8 cellular contexts compared by ENCODE assay signal in genomic region chr2:119760237-119760807, GRCh38. TPM values are rescaled to one million over a fixed set of nuclear protein-coding genes. Genes with fewer than 3 reads are reported as not detected.
A peak's percentile ranks its signal among the peaks of the same experiment; 100 is the strongest.
DNase-seq lines count a peak whose midpoint lies in the region; ATAC-seq and TF ChIP-seq lines count a peak whose summit lies in the region.

No MANE protein-coding gene starts in this region.

- peak overlapping the region; percentile 70 for H3K4me3 ChIP-seq in hepatocyte
- peak overlapping the region; percentile 86 to 90 (median 90) for H3K4me3 ChIP-seq in skeletal muscle tissue (ENCODE audit: low read length in 3 of 3)

- WGBS in hepatocyte (ENCODE audit: low lambda C conversion rate, missing lambda C conversion rate), result under 1% methylated on average over 36 of the region's 36 CpGs

- H3K4me2 ChIP-seq in hepatocyte, result peak overlapping the region; percentile 77

- peaks cover 3% of the 10 kb centered on the region for H3K36me3 Mint-ChIP-seq in activated T-helper 1 cell treated with anti-CD3 and anti-CD28 coated beads, Interleukin-12 subunit alpha, Interleukin-12 subunit beta, Interleukin-2, Interleukin-4 antibody, amounts not matched to agents 30 ng/mL and 10 ng/mL and 1 ng/mL, durations not matched to agents 14 hours and 24 hours and 36 hours (ENCODE audit: low read depth)

- peak overlapping the region; percentile 67 for H2AFZ ChIP-seq in hepatocyte

- peaks cover 46% of the 10 kb centered on the region for H3K79me2 ChIP-seq in hepatocyte

- peaks cover 2% of the 10 kb centered on the region for H4K20me1 ChIP-seq in hepatocyte (ENCODE audit: insufficient read depth, poor library complexity, severe bottlenecking)

- peaks cover 12% of the 10 kb centered on the region for H3K4me1 ChIP-seq in hepatocyte (ENCODE audit: insufficient read depth)
- peaks cover 9 to 36% (median 20%) of the 10 kb centered on the region in 3 donors for H3K4me1 ChIP-seq in skeletal muscle tissue (ENCODE audit: control insufficient read depth in 3 of 3, insufficient read depth in 3 of 3, low read length in 3 of 3)

- H3K27me3 ChIP-seq in hepatocyte (no peaks in the 10 kb centered on the region), skeletal muscle tissue (ENCODE audit: control insufficient read depth in 3 of 3, insufficient read depth in 3 of 3, low read length in 3 of 3) (no peaks in the 10 kb centered on the region)

- peaks cover 3% of the 10 kb centered on the region for H3K27me3 Mint-ChIP-seq in activated T-helper 1 cell treated with anti-CD3 and anti-CD28 coated beads, Interleukin-12 subunit alpha, Interleukin-12 subunit beta, Interleukin-2, Interleukin-4 antibody, amounts not matched to agents 30 ng/mL and 10 ng/mL and 1 ng/mL, durations not matched to agents 14 hours and 24 hours and 36 hours (ENCODE audit: insufficient read depth)

- peak overlapping the region; percentile 90 for H3K4me3 Mint-ChIP-seq in activated T-helper 1 cell treated with anti-CD3 and anti-CD28 coated beads, Interleukin-12 subunit alpha, Interleukin-12 subunit beta, Interleukin-2, Interleukin-4 antibody, amounts not matched to agents 30 ng/mL and 10 ng/mL and 1 ng/mL, durations not matched to agents 14 hours and 24 hours and 36 hours

- H3K9me2 ChIP-seq in hepatocyte (replicated peaks; ENCODE audit: insufficient read depth), result no peaks in the 10 kb centered on the region

- H3K27ac ChIP-seq in hepatocyte, result peak overlapping the region; percentile 88
- peak overlapping the region; percentile 88 for H3K27ac ChIP-seq in skeletal muscle tissue (ENCODE audit: low read depth, low read length)

- no peak for TF ChIP-seq CTCF in hepatocyte (IDR thresholded peaks at IDR 0.05; ENCODE audit: poor library complexity)

- peak overlapping the region; percentile 91 to 96 (median 93) for H3K9ac ChIP-seq in skeletal muscle tissue (ENCODE audit: low read depth in 1 of 3, low read length in 3 of 3)

- H3K36me3 ChIP-seq in hepatocyte (replicated peaks; ENCODE audit: insufficient read depth, low read depth) (no peaks in the 10 kb centered on the region), skeletal muscle tissue (ENCODE audit: control insufficient read depth in 3 of 3, insufficient read depth in 3 of 3, low read length in 3 of 3) (no peaks in the 10 kb centered on the region)

- DNase-seq in DMS53 (lab: John Stamatoyannopoulos, UW) (peak; percentile 86), HuH-7 (ENCODE audit: low spot score) (peak; percentile 37), hepatocyte (ENCODE audit: low spot score) (no peak), superior temporal gyrus (ENCODE audit: extremely low spot score) (no peak)
- no peak for DNase-seq in activated T-helper 1 cell treated with anti-CD3 and anti-CD28 coated beads, Interleukin-12 subunit alpha, Interleukin-12 subunit beta, Interleukin-2, Interleukin-4 antibody, amounts not matched to agents 30 ng/mL and 10 ng/mL and 1 ng/mL, durations not matched to agents 14 hours and 24 hours and 36 hours (ENCODE audit: low spot score)
- no peak for DNase-seq in stimulated activated naive CD4-positive, alpha-beta T cell (lab: John Stamatoyannopoulos, UW)

- H3K4me1 Mint-ChIP-seq in activated T-helper 1 cell treated with anti-CD3 and anti-CD28 coated beads, Interleukin-12 subunit alpha, Interleukin-12 subunit beta, Interleukin-2, Interleukin-4 antibody, amounts not matched to agents 30 ng/mL and 10 ng/mL and 1 ng/mL, durations not matched to agents 14 hours and 24 hours and 36 hours (ENCODE audit: low read depth), result peaks cover 53% of the 10 kb centered on the region

- ATAC-seq in GM21367 (IDR thresholded peaks at IDR 0.05; ENCODE audit: unreplicated experiment), result peak; percentile 6

- intact Hi-C loops in activated T-helper 1 cell treated with anti-CD3 and anti-CD28 coated beads, Interleukin-12 subunit alpha, Interleukin-12 subunit beta, Interleukin-2, Interleukin-4 antibody, amounts not matched to agents 30 ng/mL and 10 ng/mL and 1 ng/mL, durations not matched to agents 14 hours and 24 hours and 36 hours (cut with micrococcal nuclease), result loop anchor here (2.0 to 10.0 kb wide), 4 partner anchors 62 to 1946 kb away; partner anchors contain the start of genes DDX18 and TMEM185B

- H3K9me3 ChIP-seq in hepatocyte (ENCODE audit: low read depth) (no peaks in the 10 kb centered on the region), skeletal muscle tissue (ENCODE audit: control insufficient read depth in 3 of 3, low read length in 3 of 3) (no peaks in the 10 kb centered on the region)

- peak overlapping the region; percentile 80 for H3K27ac Mint-ChIP-seq in activated T-helper 1 cell treated with anti-CD3 and anti-CD28 coated beads, Interleukin-12 subunit alpha, Interleukin-12 subunit beta, Interleukin-2, Interleukin-4 antibody, amounts not matched to agents 30 ng/mL and 10 ng/mL and 1 ng/mL, durations not matched to agents 14 hours and 24 hours and 36 hours

- H3K9me3 Mint-ChIP-seq in activated T-helper 1 cell treated with anti-CD3 and anti-CD28 coated beads, Interleukin-12 subunit alpha, Interleukin-12 subunit beta, Interleukin-2, Interleukin-4 antibody, amounts not matched to agents 30 ng/mL and 10 ng/mL and 1 ng/mL, durations not matched to agents 14 hours and 24 hours and 36 hours, result no peaks in the 10 kb centered on the region

RNA-seq across cellular contexts. Expression of gene PTPN4, which starts 0.6 kb away (rescaled TPM):
- total RNA-seq in activated T-helper 1 cell treated with anti-CD3 and anti-CD28 coated beads, Interleukin-12 subunit alpha, Interleukin-12 subunit beta, Interleukin-2, Interleukin-4 antibody, amounts not matched to agents 30 ng/mL and 10 ng/mL and 1 ng/mL, durations not matched to agents 14 hours and 24 hours and 36 hours, result 24.5 and 28.3 TPM in 2 replicates
- total RNA-seq in hepatocyte (15.5 and 26.4 TPM in 2 replicates), skeletal muscle tissue (37.1 TPM)
- polyA plus RNA-seq in hepatocyte, result 9.2 and 21.8 TPM in 2 replicates

Comparison
In these comparisons a context has a peak if more than half of its experiments do, and no peak if none do; other contexts are left out.
1. DNase-seq: peak in DMS53 (single experiment) and HuH-7 (single experiment); none in activated T-helper 1 cell treated with anti-CD3 and anti-CD28 coated beads, Interleukin-12 subunit alpha, Interleukin-12 subunit beta, Interleukin-2, Interleukin-4 antibody, amounts not matched to agents 30 ng/mL and 10 ng/mL and 1 ng/mL, durations not matched to agents 14 hours and 24 hours and 36 hours (single experiment), hepatocyte (single experiment), superior temporal gyrus (single experiment) and stimulated activated naive CD4-positive, alpha-beta T cell (0 of 6).